Comparison of ENCODE assay signal across 10 cellular contexts in genomic region chr15:72198410-72199270, GRCh38. TPM values are rescaled to one million over a fixed set of nuclear protein-coding genes. Genes with fewer than 3 reads are reported as not detected.
DNase-seq lines count a peak whose midpoint lies in the region; ATAC-seq, FAIRE-seq and TF ChIP-seq lines count a peak whose summit lies in the region.
"Had no signal": no experiment of that assay in that cellular context is flagged by ENCODE, and none has a peak within 500 bp of the region (broad histone marks: within the 10 kb centered on the region; RNA-seq: fewer than 3 reads in every experiment).

No MANE protein-coding gene starts in this region.

- peaks cover 7% of the 10 kb centered on the region for H3K79me2 ChIP-seq in keratinocyte (ENCODE audit: control insufficient read depth, insufficient read depth, low read length)

- H3K4me3 ChIP-seq in keratinocyte (ENCODE audit: control insufficient read depth in 2 of 3, extremely low read depth in 1 of 3, insufficient read depth in 2 of 3, low read depth in 1 of 3, low read length in 3 of 3): peak overlapping the region in 1 of 3 experiments; percentile 16

- H3K9me3 ChIP-seq in keratinocyte (ENCODE audit: control insufficient read depth, low read depth, low read length): no peaks in the 10 kb centered on the region

- H4K20me1 ChIP-seq in keratinocyte (ENCODE audit: control insufficient read depth, extremely low read depth, insufficient read depth, low read length): peaks cover 32% of the 10 kb centered on the region

- peaks cover 3% of the 10 kb centered on the region for H3K9me1 ChIP-seq in keratinocyte (ENCODE audit: control insufficient read depth, extremely low read depth, insufficient read depth, low read length)

- no peak overlapping the region for H3K9ac ChIP-seq in keratinocyte (ENCODE audit: control insufficient read depth, extremely low read depth, insufficient read depth, low read length)

- H2AFZ ChIP-seq in keratinocyte (ENCODE audit: control insufficient read depth, low read length): no peak overlapping the region

- peak overlapping the region; percentile 4 for H3K27ac ChIP-seq in keratinocyte (ENCODE audit: control insufficient read depth, insufficient read depth, low read length)
- H3K27ac ChIP-seq: VCaP had no signal

- H3K36me3 ChIP-seq in keratinocyte (ENCODE audit: control insufficient read depth in 2 of 2, extremely low read depth in 1 of 2, insufficient read depth in 2 of 2, low read length in 2 of 2): peaks cover 37 to 48% of the 10 kb centered on the region in 2 experiments

- no peaks in the 10 kb centered on the region for H3K27me3 ChIP-seq in keratinocyte (ENCODE audit: control insufficient read depth, extremely low read depth, insufficient read depth, low read length)

- no peak for FAIRE-seq in keratinocyte (lab: Jason Lieb, UNC)

- DNase-seq in COR-L47 (lab: John Stamatoyannopoulos, UW) (peak; percentile 73), NCI-H345 treated with DMSO at 0.1 percent for 48 hours (lab: John Stamatoyannopoulos, UW; ENCODE audit: unreplicated experiment) (peak; percentile 75), keratinocyte (ENCODE audit: low read depth, low spot score) (no peak), cerebellum (ENCODE audit: low spot score) (no peak), HuH-7 (ENCODE audit: low spot score) (no peak)
- DNase-seq: PC-3 had no signal

- peaks cover 73% of the 10 kb centered on the region for H3K4me1 ChIP-seq in keratinocyte (ENCODE audit: control insufficient read depth, extremely low read depth, insufficient read depth, low read length)

- ATAC-seq in HG02885 (IDR thresholded peaks at IDR 0.05; ENCODE audit: poor library complexity, unreplicated experiment) (no peak), HG03175 (IDR thresholded peaks at IDR 0.05; ENCODE audit: unreplicated experiment) (no peak)

- H3K4me2 ChIP-seq in keratinocyte (ENCODE audit: control insufficient read depth, extremely low read depth, insufficient read depth, low read depth, low read length): peak overlapping the region; percentile 27

- dilution Hi-C loops in keratinocyte (cut with MboI; ENCODE audit: extremely low pct_ligation_motif_present, low sequenced_read_pairs): no loop called here

- TF ChIP-seq CTCF in keratinocyte (optimal IDR thresholded peaks at IDR 0.05 in 1 of 3, IDR thresholded peaks at IDR 0.05 in 1 of 3, conservative IDR thresholded peaks at IDR 0.05 in 1 of 3; ENCODE audit: extremely low read depth in 1 of 3, insufficient read depth in 2 of 3, low read length in 3 of 3): no peak

- TF ChIP-seq POLR2A in GM18526 (IDR thresholded peaks at IDR 0.05; ENCODE audit: extremely low read depth, insufficient read length): peak; percentile 31

RNA-seq across cellular contexts. Expression of gene GRAMD2A, which starts 1.1 kb away (rescaled TPM):
- polyA plus RNA-seq in keratinocyte: 2.5 to 7.8 TPM (median 5.7 TPM) in 3 replicates
- 2.1 TPM for polyA plus RNA-seq in keratinocyte (2011; ENCODE audit: low read depth)
- 4.8 and 5.3 TPM in 2 replicates for polyA plus RNA-seq in keratinocyte (2011; cell fraction: cytosol; rRNA removed)
- polyA plus RNA-seq in keratinocyte (2011; cell fraction: nucleus; rRNA removed): 10.8 and 11.8 TPM in 2 replicates
- polyA plus RNA-seq in keratinocyte (2012; ENCODE audit: low replicate concordance): 1.9 and 5.2 TPM in 2 replicates
- polyA minus RNA-seq in keratinocyte: 2.4 to 11.3 TPM (median 6.0 TPM) in 3 replicates
- polyA minus RNA-seq in keratinocyte (2011; cell fraction: cytosol; rRNA and poly(A)+ RNA removed): 3.3 TPM
- polyA minus RNA-seq in keratinocyte (2011; cell fraction: nucleus; rRNA and poly(A)+ RNA removed): 3.3 and 9.9 TPM in 2 replicates
- 0.36 TPM for total RNA-seq in cerebellum

RNA-seq across cellular contexts. Expression of gene PKM, which starts 32.4 kb away (rescaled TPM):
- polyA plus RNA-seq in keratinocyte: 3,138 to 3,414 TPM (median 3,352 TPM) in 3 replicates
- polyA plus RNA-seq in keratinocyte (2011; ENCODE audit: low read depth): 1,668 TPM
- polyA plus RNA-seq in keratinocyte (2011; cell fraction: cytosol; rRNA removed): 2,535 and 3,357 TPM in 2 replicates
- polyA plus RNA-seq in keratinocyte (2011; cell fraction: nucleus; rRNA removed): 3,051 and 3,212 TPM in 2 replicates
- polyA plus RNA-seq in keratinocyte (2012; ENCODE audit: low replicate concordance): 1,288 and 3,147 TPM in 2 replicates
- 3,399 to 4,327 TPM (median 3,658 TPM) in 3 replicates for polyA minus RNA-seq in keratinocyte
- 3,179 TPM for polyA minus RNA-seq in keratinocyte (2011; cell fraction: cytosol; rRNA and poly(A)+ RNA removed)
- 1,903 and 2,240 TPM in 2 replicates for polyA minus RNA-seq in keratinocyte (2011; cell fraction: nucleus; rRNA and poly(A)+ RNA removed)
- total RNA-seq in cerebellum: 327 TPM

Comparison
In these comparisons a context has a peak if more than half of its experiments do, and no peak if none do; other contexts are left out.
1. DNase-seq: peak in COR-L47 (single experiment) and NCI-H345 treated with DMSO at 0.1 percent for 48 hours (single experiment); none in keratinocyte (single experiment), cerebellum (single experiment) and HuH-7 (single experiment).